9 cellular contexts compared by ENCODE assay signal in genomic region chr3:32460031-32460749, GRCh38. TPM values are rescaled to one million over a fixed set of nuclear protein-coding genes. Genes with fewer than 3 reads are reported as not detected.
DNase-seq lines count a peak whose midpoint lies in the region; ATAC-seq, FAIRE-seq and TF ChIP-seq lines count a peak whose summit lies in the region.
"Had no signal": no experiment of that assay in that cellular context is flagged by ENCODE, and none has a peak within 500 bp of the region (broad histone marks: within the 10 kb centered on the region; RNA-seq: fewer than 3 reads in every experiment).

No MANE protein-coding gene starts in this region.

- H3K27ac ChIP-seq in body of pancreas (no peak overlapping the region), small intestine (ENCODE audit: low read depth in 1 of 2, low read length in 1 of 2) (peak overlapping the region; percentile 43 to 71), ascending aorta (no peak overlapping the region)

- no peak for FAIRE-seq in small intestine (lab: Jason Lieb, UNC)
- FAIRE-seq: G401.6 had no signal

- H3K4me1 ChIP-seq in body of pancreas, result peaks cover 20% of the 10 kb centered on the region
- H3K4me1 ChIP-seq in small intestine (ENCODE audit: control insufficient read depth in 2 of 2, insufficient read depth in 1 of 2, low read depth in 1 of 2, low read length in 1 of 2), result no peaks in the 10 kb centered on the region
- H3K4me1 ChIP-seq in ascending aorta, result no peaks in the 10 kb centered on the region

- peak; percentile 87 for ATAC-seq in GM19395 (IDR thresholded peaks at IDR 0.05; ENCODE audit: unreplicated experiment)
- ATAC-seq in HG03442 (IDR thresholded peaks at IDR 0.05; ENCODE audit: unreplicated experiment), result peak; percentile 80
- peak; percentile 79 to 84 (median 84) for ATAC-seq in T-cell (replicated peaks in 1 of 4)
- ATAC-seq in body of pancreas, result peak; percentile 30

- H3K4me3 ChIP-seq in body of pancreas, result no peak overlapping the region
- no peak overlapping the region for H3K4me3 ChIP-seq in small intestine (ENCODE audit: low read depth in 1 of 2, low read length in 2 of 2)
- no peak overlapping the region for H3K4me3 ChIP-seq in ascending aorta

- H3K27me3 ChIP-seq in body of pancreas, result no peaks in the 10 kb centered on the region
- H3K27me3 ChIP-seq in small intestine (ENCODE audit: control insufficient read depth in 2 of 2, insufficient read depth in 2 of 2, low read length in 2 of 2), result no peaks in the 10 kb centered on the region
- no peaks in the 10 kb centered on the region for H3K27me3 ChIP-seq in ascending aorta

- H3K4me1 Mint-ChIP-seq in CD14-positive monocyte, result peaks cover 26% of the 10 kb centered on the region
- H3K4me1 Mint-ChIP-seq in T-cell, result peaks cover 36 to 41% (median 38%) of the 10 kb centered on the region in 3 donors
- H3K4me1 Mint-ChIP-seq in mesothelial cell of epicardium, result peaks cover 33% of the 10 kb centered on the region

- no peak for TF ChIP-seq CTCF in CD14-positive monocyte (IDR thresholded peaks at IDR 0.05)
- no peak for TF ChIP-seq CTCF in body of pancreas (IDR thresholded peaks at IDR 0.05)
- no peak for TF ChIP-seq CTCF in ascending aorta (IDR thresholded peaks at IDR 0.05)
- TF ChIP-seq CTCF in mesothelial cell of epicardium (IDR thresholded peaks at IDR 0.05; ENCODE audit: unreplicated experiment), result no peak

- CTCF ChIA-PET in T-cell (lab: Charles Lee), result interaction anchor here in 1 of 2 donors (1.2 to 1.8 kb wide), 5 partner anchors 24 to 86 kb away, joined by 3 to 7 read pairs (median 6); no protein-coding TSS in a partner anchor

- H3K9me3 ChIP-seq in body of pancreas (no peaks in the 10 kb centered on the region), small intestine (ENCODE audit: control insufficient read depth, low read depth) (no peaks in the 10 kb centered on the region), ascending aorta (no peaks in the 10 kb centered on the region)

- DNase-seq in CD14-positive monocyte (ENCODE audit: low spot score), result no peak
- DNase-seq in T-cell, result peak; percentile 46 to 89 (median 77)
- DNase-seq in body of pancreas, result no peak
- DNase-seq in small intestine, result peak; percentile 66
- DNase-seq in ascending aorta (ENCODE audit: low spot score in 2 of 2), result no peak
- DNase-seq in mesothelial cell of epicardium (ENCODE audit: low spot score in 2 of 2, unreplicated experiment in 2 of 2), result no peak

- WGBS in body of pancreas, 2 donors, result 70 to 84% methylated on average over 13 to 15 of the region's 15 CpGs
- 58 to 71% (median 60%) methylated on average over 14 to 15 of the region's 15 CpGs for WGBS in small intestine, 3 donors

- H3K36me3 Mint-ChIP-seq in CD14-positive monocyte, result peaks cover 22 to 26% of the 10 kb centered on the region in 2 donors
- H3K36me3 Mint-ChIP-seq in T-cell, result peaks cover 16% of the 10 kb centered on the region
- peaks cover 3% of the 10 kb centered on the region for H3K36me3 Mint-ChIP-seq in mesothelial cell of epicardium

- no peaks in the 10 kb centered on the region for H3K27me3 Mint-ChIP-seq in CD14-positive monocyte (ENCODE audit: low read depth in 3 of 3)
- no peaks in the 10 kb centered on the region for H3K27me3 Mint-ChIP-seq in T-cell
- no peaks in the 10 kb centered on the region for H3K27me3 Mint-ChIP-seq in mesothelial cell of epicardium (ENCODE audit: low read depth)

- TF ChIP-seq POLR2A in body of pancreas (IDR thresholded peaks at IDR 0.05), result no peak

- H3K27ac Mint-ChIP-seq in CD14-positive monocyte (peak overlapping the region in 4 of 7 donors; percentile 33 to 79 (median 38)), T-cell (no peak overlapping the region), mesothelial cell of epicardium (no peak overlapping the region)

- intact Hi-C loops in CD14-positive monocyte (cut with micrococcal nuclease) (no loop called here), body of pancreas (cut with DNase I) (no loop called here), ascending aorta (cut with DNase I) (no loop called here)

- POLR2A ChIA-PET in T-cell (lab: Charles Lee), result interaction anchor here in 1 of 2 donors (0.7 to 1.5 kb wide), 2 partner anchors 21 to 29 kb away, joined by 3 to 4 read pairs; no protein-coding TSS in a partner anchor

- H3K9me3 Mint-ChIP-seq in CD14-positive monocyte (no peaks in the 10 kb centered on the region), T-cell (no peaks in the 10 kb centered on the region), mesothelial cell of epicardium (no peaks in the 10 kb centered on the region)

- H3K36me3 ChIP-seq in body of pancreas (replicated peaks in 1 of 2; ENCODE audit: insufficient read depth in 1 of 2, low read depth in 2 of 2) (no peaks in the 10 kb centered on the region), small intestine (ENCODE audit: control insufficient read depth in 2 of 2, insufficient read depth in 2 of 2, low read length in 2 of 2) (no peaks in the 10 kb centered on the region), ascending aorta (no peaks in the 10 kb centered on the region)

- H3K4me3 Mint-ChIP-seq in CD14-positive monocyte (no peak overlapping the region), T-cell (peak overlapping the region in 2 of 3 donors; percentile 73 to 74), mesothelial cell of epicardium (no peak overlapping the region)

RNA-seq across cellular contexts. Expression of gene CMTM6, which starts 42.5 kb away (rescaled TPM):
- polyA plus RNA-seq in CD14-positive monocyte, result 100 to 1,000 TPM; 190 to 210 TPM
- total RNA-seq in T-cell, result 10 to 100 TPM; 34.8 to 47.6 (median 40.4) TPM
- 10 to 100 TPM; 20.2 to 40.9 TPM for total RNA-seq in body of pancreas
- polyA plus RNA-seq in small intestine, result 10 to 100 TPM in 1 of 3 donors, 1 to 10 TPM in 2; 7.3 to 25.7 (median 9.4) TPM
- 12.7 TPM for total RNA-seq in ascending aorta
- 41.9 to 44.0 TPM (median 42.3 TPM) in 3 replicates for total RNA-seq in mesothelial cell of epicardium

Comparison
In these comparisons a context has a peak if more than half of its experiments do, and no peak if none do; other contexts are left out.
1. DNase-seq: peak in T-cell (34 of 34) and small intestine (single experiment); none in CD14-positive monocyte (single experiment), body of pancreas (0 of 4), ascending aorta (0 of 2) and mesothelial cell of epicardium (0 of 2).
2. H3K27ac Mint-ChIP-seq: peak in CD14-positive monocyte (4 of 7); none in T-cell (0 of 2) and mesothelial cell of epicardium (single experiment).
3. H3K4me3 Mint-ChIP-seq: peak in T-cell (2 of 3); none in CD14-positive monocyte (0 of 2) and mesothelial cell of epicardium (single experiment).
4. ATAC-seq: peak in every context shown above with its lines; median percentile 87 in GM19395; 84 in T-cell; 80 in HG03442; 30 in body of pancreas.
5. H3K27ac ChIP-seq: peak in small intestine (2 of 2); none in body of pancreas (0 of 4) and ascending aorta (0 of 2).